In the genomic region with DNA sequence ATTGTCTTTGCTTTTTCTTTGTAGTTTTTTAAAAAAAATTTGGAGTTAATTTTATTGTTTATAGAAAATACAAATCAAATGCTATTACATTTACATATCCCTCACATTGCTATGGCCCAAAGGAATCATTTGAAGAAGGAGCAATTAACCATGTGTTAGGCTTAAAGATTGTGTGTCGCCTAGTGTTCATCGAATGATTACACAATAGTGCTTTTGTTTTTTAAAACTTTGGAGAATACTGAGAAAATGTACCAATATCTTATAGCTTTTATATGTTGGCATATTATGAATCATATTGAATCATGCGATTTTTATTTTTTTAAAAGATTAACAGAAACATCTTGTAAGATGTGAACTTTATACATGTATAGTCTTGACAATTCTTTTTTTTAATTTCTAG, we compare ENCODE assay signal across 22 cellular contexts.
"Had no signal": no experiment of that assay in that cellular context is flagged by ENCODE, and none has a peak within 500 bp of the region (broad histone marks: within the 10 kb centered on the region; RNA-seq: fewer than 3 reads in every experiment).

No MANE protein-coding gene starts in this region.

- DNase-seq: KBM-7, MG63, NCI-H1092, NCI-H1105 treated with DMSO at 0.1 percent for 48 hours, NCI-H1417 treated with DMSO at 0.1 percent for 48 hours, NCI-H187, NCI-H2029, NCI-H2081 treated with DMSO at 0.1 percent for 48 hours, NCI-H2171, NCI-H226, NCI-H446, NCI-H510A, NCI-H524 treated with DMSO at 0.1 percent for 48 hours, NCI-H69, NCI-H774, SHP77, T-helper 1 cell, T-helper 17 cell had no signal

- H3K4me3 Mint-ChIP-seq: IgD-negative memory B cell, T-helper 17 cell had no signal

- ATAC-seq: Panc1, SK-N-SH treated with all-trans-retinoic acid at 6 μM for 48 hours, T-helper 17 cell had no signal

- H3K27me3 Mint-ChIP-seq: IgD-negative memory B cell, T-helper 17 cell had no signal

- H3K4me1 Mint-ChIP-seq: IgD-negative memory B cell had no signal

- H3K27ac Mint-ChIP-seq: IgD-negative memory B cell, T-helper 17 cell had no signal

- FAIRE-seq: HTR-8/SVneo had no signal

- H3K9me3 Mint-ChIP-seq: IgD-negative memory B cell had no signal
